Comparison of ENCODE assay signal across 22 cellular contexts in genomic region chr10:116687633-116688032, GRCh38.
"Had no signal": no experiment of that assay in that cellular context is flagged by ENCODE, and none has a peak within 500 bp of the region (broad histone marks: within the 10 kb centered on the region; RNA-seq: fewer than 3 reads in every experiment).

No MANE protein-coding gene starts in this region.

- H3K27ac Mint-ChIP-seq: activated CD4-positive, alpha-beta memory T cell treated with anti-CD3 and anti-CD28 coated beads for 36 hours; activated CD4-positive, alpha-beta T cell treated with anti-CD3 and anti-CD28 coated beads, Interleukin-2, amount 10 ng/mL, durations not matched to agents 7 days and 5 days; activated naive CD4-positive, alpha-beta T cell treated with anti-CD3 and anti-CD28 coated beads for 36 hours; activated naive CD8-positive, alpha-beta T cell; activated T-helper 17 cell treated with anti-CD3 and anti-CD28 coated beads, Interleukin-2, amount 50 U/mL, for 72 hours; T-helper 17 cell had no signal

- H3K9me3 ChIP-seq: Peyer's patch had no signal

- H3K36me3 ChIP-seq: Peyer's patch had no signal

- H3K4me3 Mint-ChIP-seq: activated CD4-positive, alpha-beta memory T cell treated with anti-CD3 and anti-CD28 coated beads for 36 hours; activated CD4-positive, alpha-beta T cell treated with anti-CD3 and anti-CD28 coated beads, Interleukin-2, amount 10 ng/mL, durations not matched to agents 7 days and 5 days; activated naive CD4-positive, alpha-beta T cell treated with anti-CD3 and anti-CD28 coated beads for 36 hours; activated naive CD8-positive, alpha-beta T cell; activated T-cell treated with anti-CD3 and anti-CD28 coated beads, Interleukin-2, amount 50 U/mL, for 4 hours; activated T-helper 17 cell treated with anti-CD3 and anti-CD28 coated beads, Interleukin-2, amount 50 U/mL, for 72 hours; T-helper 17 cell had no signal

- ATAC-seq: activated T-cell treated with anti-CD3 and anti-CD28 coated beads, Interleukin-2, amount 50 U/mL, for 4 hours; activated T-helper 17 cell treated with anti-CD3 and anti-CD28 coated beads, Interleukin-2, amount 50 U/mL, for 72 hours; K562; T-helper 17 cell had no signal

- H3K9me3 Mint-ChIP-seq: activated CD4-positive, alpha-beta memory T cell treated with anti-CD3 and anti-CD28 coated beads for 36 hours; activated CD4-positive, alpha-beta T cell treated with anti-CD3 and anti-CD28 coated beads, Interleukin-2, amount 10 ng/mL, durations not matched to agents 7 days and 5 days; activated naive CD4-positive, alpha-beta T cell treated with anti-CD3 and anti-CD28 coated beads for 36 hours; activated T-cell treated with anti-CD3 and anti-CD28 coated beads, Interleukin-2, amount 50 U/mL, for 4 hours; activated T-helper 17 cell treated with anti-CD3 and anti-CD28 coated beads, Interleukin-2, amount 50 U/mL, for 72 hours had no signal

- H3K36me3 Mint-ChIP-seq: activated CD4-positive, alpha-beta memory T cell treated with anti-CD3 and anti-CD28 coated beads for 36 hours; activated naive CD8-positive, alpha-beta T cell had no signal

- H3K27ac ChIP-seq: Peyer's patch, RWPE1 had no signal

- H3K4me1 Mint-ChIP-seq: activated CD4-positive, alpha-beta T cell treated with anti-CD3 and anti-CD28 coated beads, Interleukin-2, amount 10 ng/mL, durations not matched to agents 7 days and 5 days; activated T-helper 17 cell treated with anti-CD3 and anti-CD28 coated beads, Interleukin-2, amount 50 U/mL, for 72 hours had no signal

- H3K4me3 ChIP-seq: K562, Peyer's patch had no signal

- H3K4me1 ChIP-seq: Peyer's patch had no signal

- DNase-seq: activated CD4-positive, alpha-beta memory T cell treated with anti-CD3 and anti-CD28 coated beads for 36 hours; activated CD4-positive, alpha-beta T cell treated with anti-CD3 and anti-CD28 coated beads, Interleukin-2, amount 10 ng/mL, durations not matched to agents 7 days and 5 days; activated CD4-positive, CD25-positive, alpha-beta regulatory T cell; activated CD8-positive, alpha-beta memory T cell treated with anti-CD3 and anti-CD28 coated beads for 24 hours; activated gamma-delta T cell; activated naive CD4-positive, alpha-beta T cell treated with anti-CD3 and anti-CD28 coated beads for 36 hours; activated T-cell treated with anti-CD3 and anti-CD28 coated beads, Interleukin-2, amount 50 U/mL, for 4 hours; Karpas-422; MM.1S; NCI-H1105; NCI-H1436; NCI-H1694 treated with DMSO at 0.1 percent for 48 hours; NCI-H2029 treated with DMSO at 0.1 percent for 48 hours; NCI-H510A treated with DMSO at 0.1 percent for 48 hours; Peyer's patch; SIG-M5; T-helper 17 cell; T-helper 9 cell had no signal

- H3K27me3 ChIP-seq: Peyer's patch had no signal
